16 cellular contexts compared by ENCODE assay signal in genomic region chr2:237754849-237755248, GRCh38. TPM values are rescaled to one million over a fixed set of nuclear protein-coding genes. Genes with fewer than 3 reads are reported as not detected.
DNase-seq lines count a peak whose midpoint lies in the region; ATAC-seq and TF ChIP-seq lines count a peak whose summit lies in the region.
"Had no signal": no experiment of that assay in that cellular context is flagged by ENCODE, and none has a peak within 500 bp of the region (broad histone marks: within the 10 kb centered on the region; RNA-seq: fewer than 3 reads in every experiment).

No MANE protein-coding gene starts in this region.

- H3K4me1 ChIP-seq in cardiac muscle cell (ENCODE audit: low read depth) (peaks cover 43% of the 10 kb centered on the region), stomach smooth muscle (ENCODE audit: control insufficient read depth, insufficient read depth, low read length) (no peaks in the 10 kb centered on the region), thyroid gland (no peaks in the 10 kb centered on the region)

- no peak for TF ChIP-seq POLR2A in thyroid gland (IDR thresholded peaks at IDR 0.05)

- TF ChIP-seq CTCF in cardiac muscle cell (IDR thresholded peaks at IDR 0.05; ENCODE audit: low read depth, low read length): no peak
- no peak for TF ChIP-seq CTCF in mesothelial cell of epicardium (IDR thresholded peaks at IDR 0.05; ENCODE audit: unreplicated experiment)
- no peak for TF ChIP-seq CTCF in thyroid gland (IDR thresholded peaks at IDR 0.05)

- intact Hi-C loops in cardiac septum (cut with DNase I): no loop called here
- intact Hi-C loops in thyroid gland (cut with DNase I): no loop called here

- H3K4me3 Mint-ChIP-seq in central memory CD8-positive, alpha-beta T cell: no peak overlapping the region
- H3K4me3 Mint-ChIP-seq in mesothelial cell of epicardium: no peak overlapping the region
- H3K4me3 Mint-ChIP-seq: CD14-positive monocyte; CD8-positive, alpha-beta T cell; GM23338; H9 had no signal

- peak overlapping the region; percentile 29 for H3K27ac Mint-ChIP-seq in central memory CD8-positive, alpha-beta T cell (ENCODE audit: low read depth)
- H3K27ac Mint-ChIP-seq in mesothelial cell of epicardium: peak overlapping the region; percentile 71
- H3K27ac Mint-ChIP-seq: CD8-positive, alpha-beta T cell; GM23338 had no signal

- H3K9me3 Mint-ChIP-seq in central memory CD8-positive, alpha-beta T cell: no peaks in the 10 kb centered on the region
- H3K9me3 Mint-ChIP-seq in mesothelial cell of epicardium: no peaks in the 10 kb centered on the region
- H3K9me3 Mint-ChIP-seq: CD14-positive monocyte; CD8-positive, alpha-beta T cell; GM23338; H9 had no signal

- H3K36me3 Mint-ChIP-seq in central memory CD8-positive, alpha-beta T cell (ENCODE audit: insufficient read depth): peaks cover 73% of the 10 kb centered on the region
- peaks cover 46% of the 10 kb centered on the region for H3K36me3 Mint-ChIP-seq in mesothelial cell of epicardium

- no peak overlapping the region for H3K9ac ChIP-seq in stomach smooth muscle (ENCODE audit: low read length in 2 of 2)

- H3K4me1 Mint-ChIP-seq in central memory CD8-positive, alpha-beta T cell: peaks cover 22% of the 10 kb centered on the region
- peaks cover 9% of the 10 kb centered on the region for H3K4me1 Mint-ChIP-seq in mesothelial cell of epicardium
- H3K4me1 Mint-ChIP-seq: CD14-positive monocyte, GM23338, H9 had no signal

- no peaks in the 10 kb centered on the region for H3K9me3 ChIP-seq in cardiac muscle cell (ENCODE audit: low read depth)
- no peaks in the 10 kb centered on the region for H3K9me3 ChIP-seq in stomach smooth muscle (ENCODE audit: control insufficient read depth in 2 of 2, low read length in 2 of 2)
- H3K9me3 ChIP-seq in thyroid gland: no peaks in the 10 kb centered on the region

- H3K4me3 ChIP-seq in cardiac muscle cell: no peak overlapping the region
- H3K4me3 ChIP-seq in stomach smooth muscle (ENCODE audit: low read length in 2 of 2): no peak overlapping the region
- no peak overlapping the region for H3K4me3 ChIP-seq in thyroid gland (replicated peaks in 1 of 3)
- H3K4me3 ChIP-seq: GM23338 had no signal

- no peaks in the 10 kb centered on the region for H3K27me3 Mint-ChIP-seq in central memory CD8-positive, alpha-beta T cell
- no peaks in the 10 kb centered on the region for H3K27me3 Mint-ChIP-seq in mesothelial cell of epicardium (ENCODE audit: low read depth)

- 89 to 92% methylated on average over 8 of the region's 8 CpGs for WGBS in thyroid gland, 2 donors

- H3K27me3 ChIP-seq in cardiac muscle cell (no peaks in the 10 kb centered on the region), stomach smooth muscle (ENCODE audit: control insufficient read depth in 1 of 2, insufficient read depth in 2 of 2, low read length in 2 of 2) (no peaks in the 10 kb centered on the region), thyroid gland (no peaks in the 10 kb centered on the region)

- peaks cover 10% of the 10 kb centered on the region for H3K36me3 ChIP-seq in cardiac muscle cell
- H3K36me3 ChIP-seq in stomach smooth muscle (ENCODE audit: control insufficient read depth in 2 of 2, insufficient read depth in 2 of 2, low read length in 2 of 2): peaks cover 64 to 68% of the 10 kb centered on the region in 2 donors
- peaks cover 32 to 44% of the 10 kb centered on the region in 2 donors for H3K36me3 ChIP-seq in thyroid gland

- H3K27ac ChIP-seq in cardiac muscle cell (peak overlapping the region; percentile 82), stomach smooth muscle (ENCODE audit: low read length) (peak overlapping the region; percentile 6), thyroid gland (no peak overlapping the region)
- H3K27ac ChIP-seq: 22Rv1 had no signal

- no peak for ATAC-seq in central memory CD8-positive, alpha-beta T cell (replicated peaks; ENCODE audit: extremely low read depth, poor library complexity, severe bottlenecking)
- ATAC-seq: CD8-positive, alpha-beta T cell; GM23338 had no signal

- DNase-seq in cardiac muscle cell (ENCODE audit: low read depth in 1 of 2, low spot score in 1 of 2) (peak in 1 of 2 donors; percentile 23), cardiac septum (ENCODE audit: low spot score) (no peak), mesothelial cell of epicardium (ENCODE audit: low spot score in 2 of 2, unreplicated experiment in 2 of 2) (no peak), NCI-H2081 (lab: John Stamatoyannopoulos, UW) (no peak), thyroid gland (no peak)
- DNase-seq in central memory CD8-positive, alpha-beta T cell (ENCODE audit: low spot score in 2 of 2): no peak
- DNase-seq: CD8-positive, alpha-beta T cell; COR-L47; DMS153; DMS79 treated with DMSO at 0.1 percent for 48 hours; EL; H9 had no signal

RNA-seq across cellular contexts. Expression of gene RBM44, which starts 43.7 kb away (rescaled TPM):
- total RNA-seq in cardiac muscle cell (0.51 and 0.67 TPM in 2 replicates), cardiac septum (0.81 TPM), mesothelial cell of epicardium (0.60 to 0.72 TPM (median 0.69 TPM) in 3 replicates), thyroid gland (1 to 10 TPM in 3 of 4 donors, under 1 TPM in 1; 0.89 to 4.1 (median 1.5) TPM)
- polyA plus RNA-seq in cardiac muscle cell: 0.15 and 0.46 TPM in 2 replicates

Comparison
In these comparisons a context has a peak if more than half of its experiments do, and no peak if none do; other contexts are left out.
1. H3K27ac ChIP-seq: peak in cardiac muscle cell (single experiment) and stomach smooth muscle (single experiment); none in thyroid gland (0 of 3).